10 cellular contexts compared by ENCODE assay signal in the genomic region with DNA sequence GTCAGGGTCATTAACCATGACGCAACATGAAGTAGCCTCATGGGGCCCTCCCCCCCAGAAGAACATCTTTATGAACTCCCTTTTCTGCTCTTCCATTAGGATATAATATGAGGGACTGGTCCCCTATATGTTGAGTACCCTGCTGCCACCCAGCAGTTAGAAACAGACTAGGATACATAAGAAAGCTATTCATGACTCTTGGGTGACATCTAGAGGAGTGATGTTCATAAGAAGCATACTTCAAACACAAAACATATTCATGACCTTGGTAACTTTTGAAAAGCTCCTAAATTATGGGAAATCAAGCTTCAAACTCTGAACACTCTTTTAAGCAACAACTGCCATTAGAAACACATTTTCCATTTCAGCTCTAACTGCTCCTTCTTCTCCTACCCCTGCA.
DNase-seq lines count a peak whose midpoint lies in the region; ATAC-seq and TF ChIP-seq lines count a peak whose summit lies in the region.
"Had no signal": no experiment of that assay in that cellular context is flagged by ENCODE, and none has a peak within 500 bp of the region (broad histone marks: within the 10 kb centered on the region; RNA-seq: fewer than 3 reads in every experiment).

No MANE protein-coding gene starts in this region.

- no peak overlapping the region for H2AK9ac ChIP-seq in IMR-90 (replicated peaks; ENCODE audit: low read depth, low read length, poor library complexity)

- H2AK5ac ChIP-seq in IMR-90 (ENCODE audit: low read depth, low read length): no peak overlapping the region

- no peak overlapping the region for H3K4ac ChIP-seq in IMR-90 (ENCODE audit: low read depth, low read length)

- no peaks in the 10 kb centered on the region for H3K9me3 Mint-ChIP-seq in activated CD8-positive, alpha-beta memory T cell treated with anti-CD3 and anti-CD28 coated beads, Interleukin-2, amount 10 ng/mL, durations not matched to agents 7 days and 5 days (ENCODE audit: low read depth)
- no peaks in the 10 kb centered on the region for H3K9me3 Mint-ChIP-seq in activated naive CD8-positive, alpha-beta T cell treated with anti-CD3 and anti-CD28 coated beads for 36 hours
- H3K9me3 Mint-ChIP-seq: IgD-negative memory B cell had no signal

- H3K4me1 Mint-ChIP-seq in activated CD8-positive, alpha-beta memory T cell treated with anti-CD3 and anti-CD28 coated beads, Interleukin-2, amount 10 ng/mL, durations not matched to agents 7 days and 5 days: peaks cover 2% of the 10 kb centered on the region
- H3K4me1 Mint-ChIP-seq in activated naive CD8-positive, alpha-beta T cell treated with anti-CD3 and anti-CD28 coated beads for 36 hours: peaks cover 7% of the 10 kb centered on the region
- H3K4me1 Mint-ChIP-seq: IgD-negative memory B cell had no signal

- no peak overlapping the region for H3K4me3 ChIP-seq in IMR-90 (ENCODE audit: insufficient read depth, low read depth, low read length)
- no peak overlapping the region for H3K4me3 ChIP-seq in adipocyte (ENCODE audit: low read length)
- H3K4me3 ChIP-seq in ascending aorta: no peak overlapping the region

- no peaks in the 10 kb centered on the region for H3K27me3 Mint-ChIP-seq in activated CD8-positive, alpha-beta memory T cell treated with anti-CD3 and anti-CD28 coated beads, Interleukin-2, amount 10 ng/mL, durations not matched to agents 7 days and 5 days
- H3K27me3 Mint-ChIP-seq in activated naive CD8-positive, alpha-beta T cell treated with anti-CD3 and anti-CD28 coated beads for 36 hours: no peaks in the 10 kb centered on the region
- H3K27me3 Mint-ChIP-seq: IgD-negative memory B cell had no signal

- peak; percentile 52 for TF ChIP-seq RAD21 in IMR-90 (IDR thresholded peaks at IDR 0.05; ENCODE audit: low read length)

- no peak overlapping the region for H4K5ac ChIP-seq in IMR-90 (ENCODE audit: low read depth, low read length)

- POLR2A ChIA-PET in IMR-90 (lab: Charles Lee; ENCODE audit: unreplicated experiment): no interaction called here

- H3K4me1 ChIP-seq in IMR-90 (ENCODE audit: control insufficient read depth, insufficient read depth, low read length) (no peaks in the 10 kb centered on the region), adipocyte (ENCODE audit: control insufficient read depth, insufficient read depth, low read length) (no peaks in the 10 kb centered on the region), ascending aorta (no peaks in the 10 kb centered on the region)

- H4K8ac ChIP-seq in IMR-90 (ENCODE audit: low read depth in 2 of 2, low read length in 2 of 2): no peak overlapping the region

- TF ChIP-seq POLR2A in IMR-90 (IDR thresholded peaks at IDR 0.05; ENCODE audit: low read depth, low read length): no peak

- ATAC-seq in IMR-90 (ENCODE audit: low read depth): peak; percentile 68
- ATAC-seq in activated CD8-positive, alpha-beta memory T cell treated with anti-CD3 and anti-CD28 coated beads, Interleukin-2, amount 10 ng/mL, durations not matched to agents 7 days and 5 days: no peak

- WGBS in IMR-90 (ENCODE audit: extremely low coverage in 2 of 2, insufficient read length in 1 of 2), 2 experiments: no CpG with 5 or more reads among the region's 1 CpG

- no peak overlapping the region for H2BK15ac ChIP-seq in IMR-90 (ENCODE audit: low read depth, low read length)

- no TSS peak for BruUV-seq in IMR-90 (replicated peaks; lab: Mats Ljungman, UMichigan)

- no peaks in the 10 kb centered on the region for H4K20me1 ChIP-seq in IMR-90 (ENCODE audit: insufficient read depth, low read length)

- H3K36me3 ChIP-seq in IMR-90 (ENCODE audit: control insufficient read depth, insufficient read depth, low read length) (no peaks in the 10 kb centered on the region), adipocyte (ENCODE audit: control insufficient read depth, insufficient read depth, low read length, severe bottlenecking) (no peaks in the 10 kb centered on the region), ascending aorta (no peaks in the 10 kb centered on the region)

- H3K56ac ChIP-seq in IMR-90 (ENCODE audit: extremely low read depth, insufficient read depth, low read length): no peak overlapping the region

- H2BK20ac ChIP-seq in IMR-90 (ENCODE audit: low read depth, low read length): no peak overlapping the region

- no peak overlapping the region for H3K4me2 ChIP-seq in IMR-90 (ENCODE audit: low read depth, low read length)

- no peak overlapping the region for H3K27ac Mint-ChIP-seq in activated CD8-positive, alpha-beta memory T cell treated with anti-CD3 and anti-CD28 coated beads, Interleukin-2, amount 10 ng/mL, durations not matched to agents 7 days and 5 days
- H3K27ac Mint-ChIP-seq in activated naive CD8-positive, alpha-beta T cell treated with anti-CD3 and anti-CD28 coated beads for 36 hours: no peak overlapping the region
- H3K27ac Mint-ChIP-seq: IgD-negative memory B cell had no signal

- H3K18ac ChIP-seq in IMR-90 (ENCODE audit: low read depth, low read length): no peak overlapping the region

- DNase-seq in EL (peak; percentile 20), IMR-90 (peak; percentile 56), adipocyte (ENCODE audit: low read depth) (peak; percentile 63), lung microvascular endothelial cell (ENCODE audit: low read depth in 2 of 2) (peak; percentile 56 to 68), mesenteric fat pad (ENCODE audit: low spot score) (no peak), ascending aorta (ENCODE audit: low spot score in 2 of 2) (no peak)
- DNase-seq in activated CD8-positive, alpha-beta memory T cell treated with anti-CD3 and anti-CD28 coated beads, Interleukin-2, amount 10 ng/mL, durations not matched to agents 7 days and 5 days: no peak
- DNase-seq in activated naive CD8-positive, alpha-beta T cell treated with anti-CD3 and anti-CD28 coated beads for 36 hours: no peak

- no peak overlapping the region for H3K23ac ChIP-seq in IMR-90 (ENCODE audit: low read depth, low read length)

- H2BK120ac ChIP-seq in IMR-90 (ENCODE audit: low read depth, low read length): no peak overlapping the region

- no peaks in the 10 kb centered on the region for H3K27me3 ChIP-seq in IMR-90 (ENCODE audit: control insufficient read depth, insufficient read depth, low read length)
- no peaks in the 10 kb centered on the region for H3K27me3 ChIP-seq in adipocyte (replicated peaks; ENCODE audit: control insufficient read depth, insufficient read depth, low read length)
- H3K27me3 ChIP-seq in ascending aorta: no peaks in the 10 kb centered on the region

- no peak overlapping the region for H3K4me3 Mint-ChIP-seq in activated CD8-positive, alpha-beta memory T cell treated with anti-CD3 and anti-CD28 coated beads, Interleukin-2, amount 10 ng/mL, durations not matched to agents 7 days and 5 days
- H3K4me3 Mint-ChIP-seq in activated naive CD8-positive, alpha-beta T cell treated with anti-CD3 and anti-CD28 coated beads for 36 hours: no peak overlapping the region
- H3K4me3 Mint-ChIP-seq: IgD-negative memory B cell had no signal

- intact Hi-C loops in IMR-90 (cut with micrococcal nuclease): loop anchor here (5.0 kb wide), 2 partner anchors 154 to 181 kb away; partner anchors contain the start of gene SPIN4
- intact Hi-C loops in ascending aorta (cut with DNase I): no loop called here

- H3K9ac ChIP-seq in IMR-90 (ENCODE audit: low read depth, low read length) (no peak overlapping the region), adipocyte (ENCODE audit: low read length) (no peak overlapping the region)

- H3K36me3 Mint-ChIP-seq in activated CD8-positive, alpha-beta memory T cell treated with anti-CD3 and anti-CD28 coated beads, Interleukin-2, amount 10 ng/mL, durations not matched to agents 7 days and 5 days: no peaks in the 10 kb centered on the region
- H3K36me3 Mint-ChIP-seq in activated naive CD8-positive, alpha-beta T cell treated with anti-CD3 and anti-CD28 coated beads for 36 hours: peaks cover 4% of the 10 kb centered on the region

- no peaks in the 10 kb centered on the region; a peak in 1 of 4 replicates for H3K79me1 ChIP-seq in IMR-90 (ENCODE audit: low read depth in 1 of 2, low read length in 2 of 2)

- no peaks in the 10 kb centered on the region for H3K9me3 ChIP-seq in IMR-90 (ENCODE audit: control insufficient read depth, insufficient read depth, low read length)
- H3K9me3 ChIP-seq in adipocyte (ENCODE audit: control insufficient read depth, low read length): no peaks in the 10 kb centered on the region
- H3K9me3 ChIP-seq in ascending aorta: no peaks in the 10 kb centered on the region

- CTCF ChIA-PET in IMR-90 (lab: Yijun Ruan, JAX): interaction anchor here (0.6 to 1.1 kb wide), 2 partner anchors 9 to 10 kb away, joined by 3 read pairs; no protein-coding TSS in a partner anchor
- CTCF ChIA-PET in activated CD8-positive, alpha-beta memory T cell treated with anti-CD3 and anti-CD28 coated beads, Interleukin-2, amount 10 ng/mL, durations not matched to agents 7 days and 5 days (lab: Charles Lee): no interaction called here

- H3K9me1 ChIP-seq in IMR-90 (ENCODE audit: insufficient read depth, low read length): no peaks in the 10 kb centered on the region

- H2AFZ ChIP-seq in IMR-90 (replicated peaks; ENCODE audit: low read length, poor library complexity): no peak overlapping the region

- H4K91ac ChIP-seq in IMR-90 (ENCODE audit: insufficient read depth, low read depth, low read length): no peak overlapping the region

- H2BK5ac ChIP-seq in IMR-90 (ENCODE audit: low read depth, low read length, poor library complexity, severe bottlenecking): no peak overlapping the region

- in situ Hi-C loops in IMR-90 (cut with MboI; ENCODE audit: low sequenced_read_pairs): no loop called here

- no peak overlapping the region for H3K27ac ChIP-seq in IMR-90 (ENCODE audit: insufficient read depth, low read length)
- no peak overlapping the region for H3K27ac ChIP-seq in ascending aorta
- H3K27ac ChIP-seq: epithelial cell of prostate had no signal

- dilution Hi-C loops in IMR-90 (cut with HindIII; ENCODE audit: low sequenced_read_pairs, unreplicated experiment): no loop called here

- TF ChIP-seq CTCF in IMR-90 (conservative IDR thresholded peaks at IDR 0.05; ENCODE audit: low read depth, low read length): peak; percentile 43
- TF ChIP-seq CTCF in ascending aorta (IDR thresholded peaks at IDR 0.05): peak in 1 of 3 experiments; percentile 9

- no peak overlapping the region for H3K14ac ChIP-seq in IMR-90 (replicated peaks; ENCODE audit: low read depth, low read length)

TF ChIP-seq in IMR-90, 13 proteins besides CTCF, POLR2A, EP300 and RAD21 (continues in another document):
- TF ChIP-seq CEBPB (IDR thresholded peaks at IDR 0.05; ENCODE audit: low read depth, low read length) (no peak), RFX5 (IDR thresholded peaks at IDR 0.05; ENCODE audit: low read depth, low read length) (no peak), ELK1 (IDR thresholded peaks at IDR 0.05; ENCODE audit: borderline replicate concordance, low read depth, low read length) (no peak)

Comparison
In these comparisons a context has a peak if more than half of its experiments do, and no peak if none do; other contexts are left out.
1. DNase-seq: peak in EL (single experiment), IMR-90 (single experiment), adipocyte (single experiment) and lung microvascular endothelial cell (2 of 2); none in activated CD8-positive, alpha-beta memory T cell treated with anti-CD3 and anti-CD28 coated beads, Interleukin-2, amount 10 ng/mL, durations not matched to agents 7 days and 5 days (single experiment), activated naive CD8-positive, alpha-beta T cell treated with anti-CD3 and anti-CD28 coated beads for 36 hours (single experiment), mesenteric fat pad (single experiment) and ascending aorta (0 of 2).